Comparison of ENCODE assay signal across 22 cellular contexts in genomic region chr5:116480894-116481510, GRCh38.
A peak's percentile ranks its signal among the peaks of the same experiment; 100 is the strongest.
DNase-seq lines count a peak whose midpoint lies in the region; ATAC-seq, FAIRE-seq and TF ChIP-seq lines count a peak whose summit lies in the region.
"Had no signal": no experiment of that assay in that cellular context is flagged by ENCODE, and none has a peak within 500 bp of the region (broad histone marks: within the 10 kb centered on the region; RNA-seq: fewer than 3 reads in every experiment).

No MANE protein-coding gene starts in this region.

- H3K4me3 Mint-ChIP-seq in H9, result no peak overlapping the region
- no peak overlapping the region for H3K4me3 Mint-ChIP-seq in endodermal cell
- no peak overlapping the region for H3K4me3 Mint-ChIP-seq in stimulated activated naive B cell treated with anti-CD40 and anti-IgM and Interleukin-4, amounts not matched to agents 10 μg/mL and 1 μg/mL and 100 μg/mL, for 72 hours
- H3K4me3 Mint-ChIP-seq in activated CD4-positive, alpha-beta memory T cell treated with anti-CD3 and anti-CD28 coated beads for 36 hours, result no peak overlapping the region
- H3K4me3 Mint-ChIP-seq: CD4-positive, alpha-beta memory T cell had no signal

- POLR2A ChIA-PET in activated CD4-positive, alpha-beta memory T cell treated with anti-CD3 and anti-CD28 coated beads for 36 hours (lab: Charles Lee), result no interaction called here

- no peak overlapping the region for H2AK5ac ChIP-seq in H9 (ENCODE audit: insufficient read length, low read length)

- H3K79me2 ChIP-seq in H9 (ENCODE audit: insufficient read depth, low read length) (0 out of 2 replicates have a peak, but pooled peaks cover 2% of the 10 kb centered on the region), keratinocyte (ENCODE audit: control insufficient read depth, insufficient read depth, low read length) (no peaks in the 10 kb centered on the region)

- no peak for TF ChIP-seq CTCF in H9 (conservative IDR thresholded peaks at IDR 0.05)
- no peak for TF ChIP-seq CTCF in endodermal cell (conservative IDR thresholded peaks at IDR 0.05)
- no peak for TF ChIP-seq CTCF in keratinocyte (optimal IDR thresholded peaks at IDR 0.05 in 1 of 3, IDR thresholded peaks at IDR 0.05 in 1 of 3, conservative IDR thresholded peaks at IDR 0.05 in 1 of 3; ENCODE audit: extremely low read depth in 1 of 3, insufficient read depth in 2 of 3, low read length in 3 of 3)

- no peak overlapping the region for H3K4ac ChIP-seq in H9 (ENCODE audit: low read depth, low read length)

- no peak for ATAC-seq in stimulated activated naive B cell treated with anti-CD40 and anti-IgM and Interleukin-4, amounts not matched to agents 10 μg/mL and 1 μg/mL and 100 μg/mL, for 72 hours (replicated peaks)
- ATAC-seq: Panc1, SK-N-SH treated with all-trans-retinoic acid at 6 μM for 48 hours had no signal

- H3T11ph ChIP-seq in H9 (ENCODE audit: low read length), result no peak overlapping the region

- H3K4me3 ChIP-seq in endodermal cell (ENCODE audit: low read length), result no peak overlapping the region
- H3K4me3 ChIP-seq in keratinocyte (ENCODE audit: control insufficient read depth in 2 of 3, extremely low read depth in 1 of 3, insufficient read depth in 2 of 3, low read depth in 1 of 3, low read length in 3 of 3), result no peak overlapping the region
- no peak overlapping the region for H3K4me3 ChIP-seq in H7 (ENCODE audit: insufficient read depth, low read depth, low read length)
- H3K4me3 ChIP-seq: HAP-1 had no signal

- no CpG with 5 or more reads among the region's 5 CpGs for WGBS in H9 (ENCODE audit: extremely low coverage, insufficient read length, low lambda C conversion rate)
- 92 to 96% methylated on average over 2 to 5 of the region's 5 CpGs for WGBS in endodermal cell (ENCODE audit: insufficient coverage in 1 of 2, insufficient read length in 1 of 2), 2 experiments

- no peak overlapping the region for H2BK120ac ChIP-seq in H9 (ENCODE audit: low read depth, low read length, poor library complexity, severe bottlenecking)

- dilution Hi-C loops in keratinocyte (cut with MboI; ENCODE audit: extremely low pct_ligation_motif_present, low sequenced_read_pairs), result no loop called here

- no peaks in the 10 kb centered on the region; the same call in 1 of the 2 replicates for H3K27me3 Mint-ChIP-seq in H9 (ENCODE audit: low read depth)
- no peaks in the 10 kb centered on the region for H3K27me3 Mint-ChIP-seq in endodermal cell (ENCODE audit: insufficient read depth)
- no peaks in the 10 kb centered on the region for H3K27me3 Mint-ChIP-seq in stimulated activated naive B cell treated with anti-CD40 and anti-IgM and Interleukin-4, amounts not matched to agents 10 μg/mL and 1 μg/mL and 100 μg/mL, for 72 hours
- no peaks in the 10 kb centered on the region for H3K27me3 Mint-ChIP-seq in activated CD4-positive, alpha-beta memory T cell treated with anti-CD3 and anti-CD28 coated beads for 36 hours
- H3K27me3 Mint-ChIP-seq: CD4-positive, alpha-beta memory T cell had no signal

- no peak overlapping the region for H3K18ac ChIP-seq in H9 (ENCODE audit: insufficient read length, low read depth, low read length)

- no peaks in the 10 kb centered on the region for H3K79me1 ChIP-seq in H9 (ENCODE audit: insufficient read depth, low read depth, low read length, poor library complexity, severe bottlenecking)

- H3K9me3 Mint-ChIP-seq in H9 (no peaks in the 10 kb centered on the region), endodermal cell (peaks cover 5% of the 10 kb centered on the region)
- H3K9me3 Mint-ChIP-seq in stimulated activated naive B cell treated with anti-CD40 and anti-IgM and Interleukin-4, amounts not matched to agents 10 μg/mL and 1 μg/mL and 100 μg/mL, for 72 hours, result peaks cover 5 to 8% of the 10 kb centered on the region in 2 donors
- peaks cover 19% of the 10 kb centered on the region for H3K9me3 Mint-ChIP-seq in activated CD4-positive, alpha-beta memory T cell treated with anti-CD3 and anti-CD28 coated beads for 36 hours

- peaks cover 73 to 97% (median 85%) of the 10 kb centered on the region in 3 experiments for H3K36me3 Mint-ChIP-seq in H9 (ENCODE audit: insufficient read depth in 1 of 3, low read depth in 3 of 3)
- H3K36me3 Mint-ChIP-seq in endodermal cell (ENCODE audit: low read depth), result peaks cover 92% of the 10 kb centered on the region
- H3K36me3 Mint-ChIP-seq in stimulated activated naive B cell treated with anti-CD40 and anti-IgM and Interleukin-4, amounts not matched to agents 10 μg/mL and 1 μg/mL and 100 μg/mL, for 72 hours, result peaks cover 23 to 28% of the 10 kb centered on the region in 2 donors
- peaks cover 18% of the 10 kb centered on the region for H3K36me3 Mint-ChIP-seq in activated CD4-positive, alpha-beta memory T cell treated with anti-CD3 and anti-CD28 coated beads for 36 hours

- H3K56ac ChIP-seq in H9 (ENCODE audit: insufficient read length, low read depth, low read length), result no peak overlapping the region

- H3K4me1 ChIP-seq in H9 (ENCODE audit: insufficient read depth, low read length) (no peaks in the 10 kb centered on the region), endodermal cell (ENCODE audit: control insufficient read depth, insufficient read depth, low read length) (no peaks in the 10 kb centered on the region), keratinocyte (ENCODE audit: control insufficient read depth, extremely low read depth, insufficient read depth, low read length) (peaks cover 9% of the 10 kb centered on the region)
- H3K4me1 ChIP-seq: Caco-2, HAP-1 had no signal

- no peak overlapping the region for H4K91ac ChIP-seq in H9 (ENCODE audit: insufficient read length, low read depth, low read length)

- no peaks in the 10 kb centered on the region for H3K23me2 ChIP-seq in H9 (ENCODE audit: insufficient read length, low read depth, low read length, poor library complexity, severe bottlenecking)

- H4K20me1 ChIP-seq in H9 (ENCODE audit: control insufficient read depth, insufficient read depth, insufficient read length) (no peaks in the 10 kb centered on the region), keratinocyte (ENCODE audit: control insufficient read depth, extremely low read depth, insufficient read depth, low read length) (no peaks in the 10 kb centered on the region)

- H3K27ac ChIP-seq in H9 (ENCODE audit: insufficient read length, low read depth, low read length) (no peak overlapping the region), endodermal cell (ENCODE audit: low read depth, low read length) (no peak overlapping the region), keratinocyte (ENCODE audit: control insufficient read depth, insufficient read depth, low read length) (no peak overlapping the region)

- no peak overlapping the region for H3K23ac ChIP-seq in H9 (ENCODE audit: insufficient read length, low read depth, low read length)

- H4K8ac ChIP-seq in H9 (replicated peaks; ENCODE audit: insufficient read length, low read depth, low read length), result no peak overlapping the region

- intact Hi-C loops in activated CD4-positive, alpha-beta memory T cell treated with anti-CD3 and anti-CD28 coated beads for 36 hours (cut with micrococcal nuclease), result no loop called here

- H3K14ac ChIP-seq in H9 (ENCODE audit: insufficient read depth, low read length), result no peak overlapping the region

- no peak overlapping the region for H3K4me2 ChIP-seq in H9 (ENCODE audit: insufficient read depth, insufficient read length, low read length)
- H3K4me2 ChIP-seq in keratinocyte (ENCODE audit: control insufficient read depth, extremely low read depth, insufficient read depth, low read depth, low read length), result no peak overlapping the region

- H3K9me1 ChIP-seq in keratinocyte (ENCODE audit: control insufficient read depth, extremely low read depth, insufficient read depth, low read length), result no peaks in the 10 kb centered on the region

- H2AFZ ChIP-seq in H9 (ENCODE audit: low read length), result no peak overlapping the region
- no peak overlapping the region for H2AFZ ChIP-seq in keratinocyte (ENCODE audit: control insufficient read depth, low read length)

- FAIRE-seq in keratinocyte (lab: Jason Lieb, UNC), result peak; percentile 5
- FAIRE-seq: G401.6, GM18507 had no signal

- H3K9ac ChIP-seq in H9 (ENCODE audit: extremely low read depth, insufficient read length, low read length) (no peak overlapping the region), endodermal cell (ENCODE audit: extremely low read depth, low read length, poor library complexity, severe bottlenecking) (no peak overlapping the region), keratinocyte (ENCODE audit: control insufficient read depth, extremely low read depth, insufficient read depth, low read length) (no peak overlapping the region)

- H3K27ac Mint-ChIP-seq in H9 (peak overlapping the region; percentile 4 to 71 (median 52); a peak in 5 of 7 replicates), endodermal cell (peak overlapping the region; percentile 4)
- no peak overlapping the region for H3K27ac Mint-ChIP-seq in stimulated activated naive B cell treated with anti-CD40 and anti-IgM and Interleukin-4, amounts not matched to agents 10 μg/mL and 1 μg/mL and 100 μg/mL, for 72 hours
- H3K27ac Mint-ChIP-seq in activated CD4-positive, alpha-beta memory T cell treated with anti-CD3 and anti-CD28 coated beads for 36 hours, result no peak overlapping the region
- H3K27ac Mint-ChIP-seq: CD4-positive, alpha-beta memory T cell had no signal

- H2BK15ac ChIP-seq in H9 (ENCODE audit: low read depth, low read length), result no peak overlapping the region

- H3K9me3 ChIP-seq in H9 (ENCODE audit: control insufficient read depth, low read depth, low read length) (no peaks in the 10 kb centered on the region), endodermal cell (ENCODE audit: control insufficient read depth, low read length) (peaks cover 20% of the 10 kb centered on the region), keratinocyte (ENCODE audit: control insufficient read depth, low read depth, low read length) (no peaks in the 10 kb centered on the region)
- H3K9me3 ChIP-seq: Caco-2, HAP-1 had no signal

- H3K4me1 Mint-ChIP-seq in H9 (peaks cover 0 to 3% of the 10 kb centered on the region in 2 experiments; a peak in 1 of 4 replicates), endodermal cell (peaks cover 6% of the 10 kb centered on the region)
- H3K4me1 Mint-ChIP-seq in stimulated activated naive B cell treated with anti-CD40 and anti-IgM and Interleukin-4, amounts not matched to agents 10 μg/mL and 1 μg/mL and 100 μg/mL, for 72 hours, result no peaks in the 10 kb centered on the region
- no peaks in the 10 kb centered on the region for H3K4me1 Mint-ChIP-seq in activated CD4-positive, alpha-beta memory T cell treated with anti-CD3 and anti-CD28 coated beads for 36 hours (ENCODE audit: low read depth)
- H3K4me1 Mint-ChIP-seq: CD4-positive, alpha-beta memory T cell had no signal

- no peak overlapping the region for H2BK12ac ChIP-seq in H9 (ENCODE audit: insufficient read length, low read depth, low read length)

- DNase-seq in H9, result no peak
- peak; percentile 60 for DNase-seq in endodermal cell
- no peak for DNase-seq in keratinocyte (ENCODE audit: low read depth, low spot score)
- no peak for DNase-seq in stimulated activated naive B cell treated with anti-CD40 and anti-IgM and Interleukin-4, amounts not matched to agents 10 μg/mL and 1 μg/mL and 100 μg/mL, for 72 hours
- no peak for DNase-seq in NCI-H2171 (lab: John Stamatoyannopoulos, UW)
- no peak for DNase-seq in activated CD4-positive, alpha-beta memory T cell treated with anti-CD3 and anti-CD28 coated beads for 36 hours
- no peak for DNase-seq in H7
- DNase-seq: Caco-2; CD4-positive, alpha-beta memory T cell; DND-41; KG1; NCI-H1105; NCI-H146; NCI-H2029; NCI-H345; NCI-H524 treated with DMSO at 0.1 percent for 48 hours; NCI-H82 had no signal

- H3K27me3 ChIP-seq in H9 (ENCODE audit: insufficient read depth, low read length), result no peaks in the 10 kb centered on the region
- no peaks in the 10 kb centered on the region for H3K27me3 ChIP-seq in endodermal cell (ENCODE audit: control insufficient read depth, insufficient read depth, low read length, poor library complexity, severe bottlenecking)
- no peaks in the 10 kb centered on the region for H3K27me3 ChIP-seq in keratinocyte (ENCODE audit: control insufficient read depth, extremely low read depth, insufficient read depth, low read length)
- no peaks in the 10 kb centered on the region for H3K27me3 ChIP-seq in H7 (ENCODE audit: control insufficient read depth, insufficient read depth, low read length)

- no peak overlapping the region for H2BK20ac ChIP-seq in H9 (ENCODE audit: low read depth, low read length, poor library complexity, severe bottlenecking)

- no peak overlapping the region for H2BK5ac ChIP-seq in H9 (ENCODE audit: insufficient read length, low read length)

- no peak overlapping the region for H4K5ac ChIP-seq in H9 (ENCODE audit: insufficient read length, low read depth, low read length)

- H3K36me3 ChIP-seq in endodermal cell (ENCODE audit: control insufficient read depth, insufficient read depth, low read length) (peaks cover 73% of the 10 kb centered on the region), keratinocyte (ENCODE audit: control insufficient read depth in 2 of 2, extremely low read depth in 1 of 2, insufficient read depth in 2 of 2, low read length in 2 of 2) (no peaks in the 10 kb centered on the region), H7 (replicated peaks; ENCODE audit: control insufficient read depth, insufficient read depth, low read length) (peaks cover 74% of the 10 kb centered on the region)

- CTCF ChIA-PET in activated CD4-positive, alpha-beta memory T cell treated with anti-CD3 and anti-CD28 coated beads for 36 hours (lab: Charles Lee), result no interaction called here

Comparison
In these comparisons a context has a peak if more than half of its experiments do, and no peak if none do; other contexts are left out.
1. H3K27ac Mint-ChIP-seq: peak in H9 (3 of 3) and endodermal cell (single experiment); none in stimulated activated naive B cell treated with anti-CD40 and anti-IgM and Interleukin-4, amounts not matched to agents 10 μg/mL and 1 μg/mL and 100 μg/mL, for 72 hours (single experiment) and activated CD4-positive, alpha-beta memory T cell treated with anti-CD3 and anti-CD28 coated beads for 36 hours (single experiment).